In genomic region chr12:53295891-53296219, GRCh38 we compare ENCODE assay signal across 8 cellular contexts. TPM values are rescaled to one million over a fixed set of nuclear protein-coding genes. Genes with fewer than 3 reads are reported as not detected.
DNase-seq lines count a peak whose midpoint lies in the region; ATAC-seq and TF ChIP-seq lines count a peak whose summit lies in the region.

No MANE protein-coding gene starts in this region.

- peak overlapping the region; percentile 99 for H3K4me3 ChIP-seq in iPS-18a (ENCODE audit: low read length)

- H3K9me3 ChIP-seq in iPS-18a (ENCODE audit: control insufficient read depth, low read depth, low read length) = no peaks in the 10 kb centered on the region

- H3K27ac ChIP-seq in iPS-18a (ENCODE audit: low read length) = peak overlapping the region; percentile 86

- peak; percentile 2 for ATAC-seq in HG03135 (IDR thresholded peaks at IDR 0.05; ENCODE audit: unreplicated experiment)
- ATAC-seq in stimulated activated naive B cell treated with anti-CD40 and anti-IgM and Interleukin-4, amounts not matched to agents 10 μg/mL and 1 μg/mL and 100 μg/mL, for 72 hours (replicated peaks) = no peak

- H3K4me3 Mint-ChIP-seq in activated naive CD8-positive, alpha-beta T cell = peak overlapping the region; percentile 100
- H3K4me3 Mint-ChIP-seq in stimulated activated naive B cell treated with anti-CD40 and anti-IgM and Interleukin-4, amounts not matched to agents 10 μg/mL and 1 μg/mL and 100 μg/mL, for 72 hours = peak overlapping the region; percentile 88 to 97

- H3K36me3 ChIP-seq in iPS-18a (ENCODE audit: control insufficient read depth, low read depth, low read length) = peaks cover 42% of the 10 kb centered on the region

- H3K27me3 Mint-ChIP-seq in activated naive CD8-positive, alpha-beta T cell = no peaks in the 10 kb centered on the region
- no peaks in the 10 kb centered on the region for H3K27me3 Mint-ChIP-seq in stimulated activated naive B cell treated with anti-CD40 and anti-IgM and Interleukin-4, amounts not matched to agents 10 μg/mL and 1 μg/mL and 100 μg/mL, for 72 hours

- no peak for TF ChIP-seq POLR2A in erythroblast (IDR thresholded peaks at IDR 0.05; ENCODE audit: low read length)

- H3K9ac ChIP-seq in iPS-18a (ENCODE audit: low read length) = peak overlapping the region; percentile 89

- DNase-seq in stimulated activated naive B cell treated with anti-CD40 and anti-IgM and Interleukin-4, amounts not matched to agents 10 μg/mL and 1 μg/mL and 100 μg/mL, for 72 hours = no peak
- no peak for DNase-seq in Kasumi-1 (lab: John Stamatoyannopoulos, UW)
- no peak for DNase-seq in erythroblast (lab: John Stamatoyannopoulos, UW)
- DNase-seq in H4 (ENCODE audit: low spot score) = no peak
- DNase-seq in effector CD8-positive, alpha-beta T cell (lab: John Stamatoyannopoulos, UW) = no peak

- H3K9me3 Mint-ChIP-seq in activated naive CD8-positive, alpha-beta T cell (ENCODE audit: low read depth) = no peaks in the 10 kb centered on the region
- H3K9me3 Mint-ChIP-seq in stimulated activated naive B cell treated with anti-CD40 and anti-IgM and Interleukin-4, amounts not matched to agents 10 μg/mL and 1 μg/mL and 100 μg/mL, for 72 hours = no peaks in the 10 kb centered on the region

- H3K4me1 Mint-ChIP-seq in activated naive CD8-positive, alpha-beta T cell (ENCODE audit: low read depth) = peaks cover 55% of the 10 kb centered on the region
- H3K4me1 Mint-ChIP-seq in stimulated activated naive B cell treated with anti-CD40 and anti-IgM and Interleukin-4, amounts not matched to agents 10 μg/mL and 1 μg/mL and 100 μg/mL, for 72 hours = peaks cover 29 to 44% of the 10 kb centered on the region in 2 donors

- no peaks in the 10 kb centered on the region for H3K27me3 ChIP-seq in iPS-18a (ENCODE audit: control insufficient read depth, insufficient read depth, low read length)

- H3K27ac Mint-ChIP-seq in activated naive CD8-positive, alpha-beta T cell = peak overlapping the region; percentile 96
- H3K27ac Mint-ChIP-seq in stimulated activated naive B cell treated with anti-CD40 and anti-IgM and Interleukin-4, amounts not matched to agents 10 μg/mL and 1 μg/mL and 100 μg/mL, for 72 hours = peak overlapping the region; percentile 99

- peaks cover 12% of the 10 kb centered on the region for H3K36me3 Mint-ChIP-seq in activated naive CD8-positive, alpha-beta T cell
- H3K36me3 Mint-ChIP-seq in stimulated activated naive B cell treated with anti-CD40 and anti-IgM and Interleukin-4, amounts not matched to agents 10 μg/mL and 1 μg/mL and 100 μg/mL, for 72 hours = peaks cover 46 to 84% of the 10 kb centered on the region in 2 donors

- H3K4me1 ChIP-seq in iPS-18a (ENCODE audit: control insufficient read depth, low read depth, low read length) = peaks cover 3% of the 10 kb centered on the region

RNA-seq across cellular contexts. Expression of gene PFDN5, which starts 0.5 kb away (rescaled TPM):
- total RNA-seq in H4 (2014; rRNA removed; shearing (Covaris generic)) = 462 and 537 TPM in 2 replicates

RNA-seq across cellular contexts. Expression of gene MYG1, which starts 3.6 kb away (rescaled TPM):
- 80.2 and 82.8 TPM in 2 replicates for total RNA-seq in H4 (2014; rRNA removed; shearing (Covaris generic))

RNA-seq across cellular contexts. Expression of gene AAAS, which starts 25.6 kb away (rescaled TPM):
- total RNA-seq in H4 (2014; rRNA removed; shearing (Covaris generic)) = 57.0 and 74.6 TPM in 2 replicates

RNA-seq across cellular contexts. Expression of gene ESPL1, which starts 27.8 kb away (rescaled TPM):
- 7.8 and 22.6 TPM in 2 replicates for total RNA-seq in H4 (2014; rRNA removed; shearing (Covaris generic))

RNA-seq across cellular contexts. Expression of gene SP7, which starts 40.3 kb away (rescaled TPM):
- total RNA-seq in H4 (2014; rRNA removed; shearing (Covaris generic)) = not detected in 2 replicates
